Comparison of ENCODE assay signal across 24 cellular contexts in genomic region chr2:101231937-101232336, GRCh38.
"Had no signal": no experiment of that assay in that cellular context is flagged by ENCODE, and none has a peak within 500 bp of the region (broad histone marks: within the 10 kb centered on the region; RNA-seq: fewer than 3 reads in every experiment).

No MANE protein-coding gene starts in this region.

- DNase-seq: activated CD4-positive, alpha-beta T cell treated with anti-CD3 and anti-CD28 coated beads, Interleukin-2, amount 10 ng/mL, durations not matched to agents 24 days and 14 days; activated CD8-positive, alpha-beta memory T cell treated with anti-CD3 and anti-CD28 coated beads, Interleukin-2, amount 10 ng/mL, durations not matched to agents 7 days and 5 days; activated CD8-positive, alpha-beta T cell treated with anti-CD3 and anti-CD28 coated beads for 36 hours; activated gamma-delta T cell treated with Interleukin-2 at 50 U/mL for 16 hours; aorta; brain microvascular endothelial cell; central memory CD4-positive, alpha-beta T cell; dermis blood vessel endothelial cell; effector CD8-positive, alpha-beta T cell; foreskin fibroblast; heart right ventricle; lower lobe of right lung; naive thymus-derived CD4-positive, alpha-beta T cell; posterior cingulate gyrus; right lobe of liver; stimulated activated CD4-positive, alpha-beta T cell treated with anti-CD3 and anti-CD28 coated beads, Interleukin-1b, Interleukin-23, amount 100 ng/mL, for 48 hours; stimulated activated naive CD8-positive, alpha-beta T cell treated with anti-CD3 and anti-CD28 coated beads, Interleukin-15, amount 100 ng/mL, for 72 hours; T1000; tibial artery had no signal

- H3K4me3 ChIP-seq: heart right ventricle, lower lobe of right lung, neural progenitor cell, right lobe of liver, skin epidermis, tibial artery had no signal

- H3K4me1 ChIP-seq: lower lobe of right lung, neural progenitor cell, tibial artery had no signal

- H3K27ac ChIP-seq: brain microvascular endothelial cell, lower lobe of right lung, neural progenitor cell, skin epidermis, tibial artery, VCaP had no signal

- H3K36me3 ChIP-seq: brain microvascular endothelial cell, heart right ventricle, lower lobe of right lung, neural progenitor cell, right lobe of liver, tibial artery had no signal

- ATAC-seq: activated CD4-positive, CD25-positive, alpha-beta regulatory T cell treated with anti-CD3 and anti-CD28 coated beads, Interleukin-2, amount 50 U/mL, for 24 hours; activated CD8-positive, alpha-beta memory T cell treated with anti-CD3 and anti-CD28 coated beads, Interleukin-2, amount 10 ng/mL, durations not matched to agents 7 days and 5 days; activated CD8-positive, alpha-beta T cell treated with anti-CD3 and anti-CD28 coated beads for 36 hours; heart right ventricle; lower lobe of right lung; naive thymus-derived CD4-positive, alpha-beta T cell; stimulated activated effector memory CD8-positive, alpha-beta T cell treated with anti-CD3 and anti-CD28 coated beads, Interleukin-12 subunit alpha, Interleukin-12 subunit beta, amount 100 ng/mL, for 72 hours; stimulated activated naive CD8-positive, alpha-beta T cell treated with anti-CD3 and anti-CD28 coated beads, Interleukin-15, amount 100 ng/mL, for 72 hours had no signal

- H3K9me3 ChIP-seq: lower lobe of right lung, right lobe of liver, tibial artery had no signal

- H3K27me3 ChIP-seq: brain microvascular endothelial cell, heart right ventricle, neural progenitor cell, right lobe of liver, tibial artery had no signal
